8 cellular contexts compared by ENCODE assay signal in the genomic region with DNA sequence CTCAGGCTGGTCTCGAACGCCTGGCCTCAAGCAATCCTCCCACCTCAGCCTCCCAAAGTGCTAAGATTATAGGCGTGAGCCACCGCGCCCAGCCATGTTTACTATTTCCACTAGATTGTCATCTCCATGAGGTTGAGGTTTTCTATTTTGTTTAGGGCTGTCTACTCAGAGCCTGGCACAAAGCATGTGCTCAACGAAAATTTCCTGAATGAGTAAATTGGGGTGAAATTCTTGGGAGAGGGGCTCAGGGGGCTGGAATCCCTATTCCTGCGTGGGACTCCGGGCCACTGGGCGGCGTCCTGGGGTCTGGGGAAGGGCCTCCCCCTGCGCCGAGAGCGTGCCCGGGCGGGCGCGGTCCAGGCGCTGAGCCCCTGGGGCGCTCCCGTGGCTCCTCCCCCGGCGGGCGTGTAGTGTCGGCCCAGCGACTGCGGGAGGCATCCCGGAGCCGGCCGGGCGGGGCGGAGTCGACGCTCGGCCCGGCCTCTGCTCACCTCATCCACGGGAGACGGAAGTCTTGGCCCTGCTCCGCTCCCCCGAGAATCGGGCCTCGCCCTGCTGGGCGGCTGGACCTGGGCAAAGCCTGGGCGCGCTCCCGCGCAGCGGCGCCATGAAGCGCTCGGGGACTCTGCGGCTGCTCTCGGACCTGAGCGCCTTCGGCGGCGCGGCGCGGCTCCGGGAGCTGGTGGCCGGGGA. TPM values are rescaled to one million over a fixed set of nuclear protein-coding genes. Genes with fewer than 3 reads are reported as not detected.
A peak's percentile ranks its signal among the peaks of the same experiment; 100 is the strongest.
DNase-seq lines count a peak whose midpoint lies in the region; ATAC-seq and TF ChIP-seq lines count a peak whose summit lies in the region.

A gene (plus strand): TSS at position 482 of the 693 bp plus-strand sequence. CDS start 126 bp downstream, at position 608.

- no peaks in the 10 kb centered on the region for H3K36me3 Mint-ChIP-seq in activated CD8-positive, alpha-beta T cell treated with anti-CD3 and anti-CD28 coated beads for 36 hours (ENCODE audit: low read depth)

- ATAC-seq in HG03460 (IDR thresholded peaks at IDR 0.05; ENCODE audit: unreplicated experiment) = peak; percentile 95
- ATAC-seq in activated CD8-positive, alpha-beta T cell treated with anti-CD3 and anti-CD28 coated beads for 36 hours = peak; percentile 99

- TF ChIP-seq CTCF in activated CD8-positive, alpha-beta T cell treated with anti-CD3 and anti-CD28 coated beads for 36 hours (IDR thresholded peaks at IDR 0.05) = no peak

- peaks cover 16% of the 10 kb centered on the region for H3K27me3 ChIP-seq in ectodermal cell (ENCODE audit: control insufficient read depth, insufficient read depth, low read length, poor library complexity, severe bottlenecking)

- CTCF ChIA-PET in activated CD8-positive, alpha-beta T cell treated with anti-CD3 and anti-CD28 coated beads for 36 hours (lab: Charles Lee) = interaction anchor here (0.7 to 11.9 kb wide), 5 partner anchors 13 to 221 kb away, joined by 3 to 151 read pairs (median 5); a partner anchor contains a TSS

- 4 to 5% methylated on average over 61 of the region's 61 CpGs for WGBS in ectodermal cell, 2 experiments

- H3K36me3 ChIP-seq in ectodermal cell (ENCODE audit: control insufficient read depth, insufficient read depth, low read length) = peaks cover 3% of the 10 kb centered on the region

- H3K4me1 Mint-ChIP-seq in activated CD8-positive, alpha-beta T cell treated with anti-CD3 and anti-CD28 coated beads for 36 hours (ENCODE audit: low read depth) = peaks cover 33% of the 10 kb centered on the region

- peak within 1 kb of the TSS; percentile 84 for H3K4me3 Mint-ChIP-seq in activated CD8-positive, alpha-beta T cell treated with anti-CD3 and anti-CD28 coated beads for 36 hours

- peak within 1 kb of the TSS; percentile 90 for H3K27ac Mint-ChIP-seq in activated CD8-positive, alpha-beta T cell treated with anti-CD3 and anti-CD28 coated beads for 36 hours

- no peaks in the 10 kb centered on the region for H3K9me3 Mint-ChIP-seq in activated CD8-positive, alpha-beta T cell treated with anti-CD3 and anti-CD28 coated beads for 36 hours

- H3K4me3 ChIP-seq in ectodermal cell (ENCODE audit: insufficient read depth, low read depth, low read length) = peak within 1 kb of the TSS; percentile 79

- H3K27ac ChIP-seq in ectodermal cell (ENCODE audit: insufficient read depth, low read depth, low read length, poor library complexity, severe bottlenecking) = no peak within 1 kb of the TSS

- intact Hi-C loops in activated CD8-positive, alpha-beta T cell treated with anti-CD3 and anti-CD28 coated beads for 36 hours (cut with micrococcal nuclease) = loop anchor here (5.0 kb wide), 1 partner anchor 347 kb away; no protein-coding TSS in a partner anchor

- DNase-seq in C1 segment of cervical spinal cord (lab: John Stamatoyannopoulos, UW) (peak in 13 of 14 donors; percentile 30 to 82 (median 66)), GM19240 (ENCODE audit: insufficient read length, low spot score) (peak; percentile 91), NCI-H774 (lab: John Stamatoyannopoulos, UW) (peak; percentile 76), lung microvascular endothelial cell (ENCODE audit: low read depth in 2 of 2) (peak; percentile 84 to 88)
- peak; percentile 91 for DNase-seq in activated CD8-positive, alpha-beta T cell treated with anti-CD3 and anti-CD28 coated beads for 36 hours
- DNase-seq in stimulated activated CD8-positive, alpha-beta memory T cell treated with anti-CD3 and anti-CD28 coated beads, Interleukin-12 subunit alpha, Interleukin-12 subunit beta, amount 100 ng/mL, for 1 hour (ENCODE audit: low read depth) = peak; percentile 75

- POLR2A ChIA-PET in activated CD8-positive, alpha-beta T cell treated with anti-CD3 and anti-CD28 coated beads for 36 hours (lab: Charles Lee) = interaction anchor here (0.7 to 1.0 kb wide), 2 partner anchors 10 to 39 kb away, joined by 3 to 4 read pairs; no protein-coding TSS in a partner anchor

- no peaks in the 10 kb centered on the region for H3K9me3 ChIP-seq in ectodermal cell (ENCODE audit: control insufficient read depth, low read length)

- H3K4me1 ChIP-seq in ectodermal cell (ENCODE audit: control insufficient read depth, insufficient read depth, low read length) = no peaks in the 10 kb centered on the region

- no peaks in the 10 kb centered on the region for H3K27me3 Mint-ChIP-seq in activated CD8-positive, alpha-beta T cell treated with anti-CD3 and anti-CD28 coated beads for 36 hours

RNA-seq across cellular contexts. Expression of the gene that starts here (rescaled TPM):
- total RNA-seq in activated CD8-positive, alpha-beta T cell treated with anti-CD3 and anti-CD28 coated beads for 36 hours = 10 to 100 TPM; 18.0 to 18.1 TPM
- 11.3 TPM for polyA plus RNA-seq in ectodermal cell (2013, experiment 1 of 4)
- 10.6 TPM for polyA plus RNA-seq in ectodermal cell (2013, experiment 2 of 4)
- polyA plus RNA-seq in ectodermal cell (2013, experiment 3 of 4) = 8.4 TPM
- 9.2 TPM for polyA plus RNA-seq in ectodermal cell (2013, experiment 4 of 4)
- total RNA-seq in lung microvascular endothelial cell = 22.7 and 31.5 TPM in 2 replicates
